In the genomic region with DNA sequence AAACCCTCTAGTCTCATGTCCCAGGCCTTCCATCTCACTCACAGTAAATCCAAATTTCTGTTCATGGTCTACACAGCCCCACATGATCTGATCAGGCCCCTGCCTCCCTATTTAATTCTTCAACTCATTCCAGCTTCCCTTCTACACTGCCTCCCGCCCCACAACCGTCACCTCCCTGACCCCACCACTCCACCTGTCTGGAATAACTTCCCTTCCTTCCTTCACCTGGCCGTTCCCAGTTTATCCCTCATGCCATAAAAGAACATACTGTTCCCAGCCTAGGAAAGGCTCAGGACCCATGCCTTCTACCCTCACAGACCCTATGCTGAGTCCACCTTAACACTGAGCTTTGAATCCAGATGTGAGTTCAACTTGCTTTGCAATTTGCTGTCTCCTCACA, we compare ENCODE assay signal across 22 cellular contexts. TPM values are rescaled to one million over a fixed set of nuclear protein-coding genes. Genes with fewer than 3 reads are reported as not detected.
DNase-seq lines count a peak whose midpoint lies in the region; ATAC-seq, FAIRE-seq and TF ChIP-seq lines count a peak whose summit lies in the region.
"Had no signal": no experiment of that assay in that cellular context is flagged by ENCODE, and none has a peak within 500 bp of the region (broad histone marks: within the 10 kb centered on the region; RNA-seq: fewer than 3 reads in every experiment).

No MANE protein-coding gene starts in this region.

- H2BK12ac ChIP-seq in H1 (ENCODE audit: low read depth, low read length), result peak overlapping the region; percentile 84; the same call in 1 of the 2 replicates

- ATAC-seq in WTC11, result no peak
- peak; percentile 55 for ATAC-seq in mucosa of descending colon
- ATAC-seq in GM18873 (IDR thresholded peaks at IDR 0.05; ENCODE audit: low FRiP score, unreplicated experiment), result no peak
- ATAC-seq: HCT116 had no signal

- no peak for TF ChIP-seq POLR2A in H1 (IDR thresholded peaks at IDR 0.05; ENCODE audit: control extremely low read depth in 1 of 2, low read depth in 2 of 2, low read length in 2 of 2)

- H3K79me2 ChIP-seq in H1 (ENCODE audit: control insufficient read depth in 1 of 2, insufficient read depth in 2 of 2, low read length in 2 of 2), result no peaks in the 10 kb centered on the region

- no peak overlapping the region for H2BK15ac ChIP-seq in H1 (ENCODE audit: low read length)

- intact Hi-C loops in mucosa of descending colon (cut with DNase I, micrococcal nuclease), result no loop called here

- no peak overlapping the region for H4K8ac ChIP-seq in H1 (ENCODE audit: extremely low read depth, insufficient read depth, low read length)

- no peaks in the 10 kb centered on the region for H3K27me3 ChIP-seq in BLaER1
- H3K27me3 ChIP-seq in H1 (replicated peaks in 1 of 4; ENCODE audit: control insufficient read depth in 3 of 4, extremely low read depth in 1 of 4, insufficient read depth in 3 of 4, low read length in 3 of 4), result no peaks in the 10 kb centered on the region

- H3K9me3 Mint-ChIP-seq in WTC11, result peaks cover 3% of the 10 kb centered on the region
- H3K9me3 Mint-ChIP-seq: CD14-positive monocyte; CD4-positive, alpha-beta T cell; CD8-positive, alpha-beta memory T cell had no signal

- FAIRE-seq in H1 (lab: Jason Lieb, UNC), result no peak
- FAIRE-seq: A204.1, G401.6, GM12892 had no signal

- no peaks in the 10 kb centered on the region for H3K79me1 ChIP-seq in H1 (ENCODE audit: low read depth, low read length)

- H3K23me2 ChIP-seq in H1 (ENCODE audit: low read depth, low read length), result no peaks in the 10 kb centered on the region

- TF ChIP-seq CTCF in WTC11 (IDR thresholded peaks at IDR 0.05) (no peak), H1 (IDR thresholded peaks at IDR 0.05; ENCODE audit: control extremely low read depth in 1 of 3, insufficient read depth in 1 of 3, low read depth in 1 of 3, low read length in 3 of 3) (no peak), mucosa of descending colon (IDR thresholded peaks at IDR 0.05) (no peak)

- H3K9ac ChIP-seq in BLaER1, result no peak overlapping the region
- no peak overlapping the region for H3K9ac ChIP-seq in H1 (replicated peaks in 1 of 4; ENCODE audit: extremely low read depth in 1 of 4, low read depth in 3 of 4, low read length in 3 of 4)
- H3K9ac ChIP-seq: BLaER1 treated with 17β-estradiol and CSF1 and Interleukin-3, amounts not matched to agents 10 nM and 100 nM had no signal

- peaks cover 13% of the 10 kb centered on the region for H3K4me1 ChIP-seq in BLaER1
- peaks cover 9 to 26% (median 20%) of the 10 kb centered on the region in 4 experiments for H3K4me1 ChIP-seq in H1 (replicated peaks in 1 of 4; ENCODE audit: control insufficient read depth in 3 of 4, insufficient read depth in 4 of 4, low read length in 3 of 4)
- H3K4me1 ChIP-seq in mucosa of descending colon (ENCODE audit: low read depth), result no peaks in the 10 kb centered on the region

- no peak overlapping the region for H3K56ac ChIP-seq in H1 (replicated peaks; ENCODE audit: insufficient read length, low read depth, low read length)

- no peak overlapping the region for H2BK5ac ChIP-seq in H1 (ENCODE audit: low read depth, low read length)

- H3K4me2 ChIP-seq in BLaER1 (peak overlapping the region; percentile 41; the same call in 1 of the 2 replicates), H1 (ENCODE audit: insufficient read depth in 1 of 2, low read depth in 2 of 2, low read length in 2 of 2) (no peak overlapping the region)

- H2AFZ ChIP-seq in H1 (ENCODE audit: low read length), result no peak overlapping the region

- H3K27me3 Mint-ChIP-seq in WTC11 (ENCODE audit: low read depth), result no peaks in the 10 kb centered on the region
- H3K27me3 Mint-ChIP-seq: CD4-positive, alpha-beta T cell had no signal

- peak overlapping the region; percentile 49; the same call in 1 of the 2 replicates for H3K27ac Mint-ChIP-seq in WTC11
- H3K27ac Mint-ChIP-seq: B cell; CD14-positive monocyte; CD4-positive, alpha-beta T cell had no signal

- H3K36me3 Mint-ChIP-seq in WTC11, result no peaks in the 10 kb centered on the region
- H3K36me3 Mint-ChIP-seq: CD14-positive monocyte; CD8-positive, alpha-beta memory T cell had no signal

- H3K9me3 ChIP-seq in BLaER1 (no peaks in the 10 kb centered on the region), H1 (ENCODE audit: insufficient read depth in 2 of 2, low read depth in 1 of 2, low read length in 1 of 2) (no peaks in the 10 kb centered on the region), mucosa of descending colon (no peaks in the 10 kb centered on the region)
- H3K9me3 ChIP-seq: BLaER1 treated with 17β-estradiol and CSF1 and Interleukin-3, amounts not matched to agents 10 nM and 100 nM had no signal

- H3K14ac ChIP-seq in H1 (ENCODE audit: insufficient read length), result no peak overlapping the region

- H4K5ac ChIP-seq in H1 (ENCODE audit: insufficient read length, low read depth, low read length), result no peak overlapping the region

- no peaks in the 10 kb centered on the region for H4K20me1 ChIP-seq in BLaER1
- H4K20me1 ChIP-seq in H1 (replicated peaks in 1 of 2; ENCODE audit: control insufficient read depth in 1 of 2, insufficient read depth in 2 of 2, low read length in 2 of 2), result no peaks in the 10 kb centered on the region
- H4K20me1 ChIP-seq: BLaER1 treated with 17β-estradiol and CSF1 and Interleukin-3, amounts not matched to agents 10 nM and 100 nM had no signal

- H3K4me1 Mint-ChIP-seq in WTC11, result peaks cover 45% of the 10 kb centered on the region
- H3K4me1 Mint-ChIP-seq: B cell; CD8-positive, alpha-beta memory T cell had no signal

- TF ChIP-seq RAD21 in H1 (IDR thresholded peaks at IDR 0.05 in 1 of 2, conservative IDR thresholded peaks at IDR 0.05 in 1 of 2; ENCODE audit: low read depth in 2 of 2, low read length in 2 of 2), result no peak

- H3K23ac ChIP-seq in H1 (ENCODE audit: insufficient read length), result no peak overlapping the region

- H3K27ac ChIP-seq in BLaER1 (no peak overlapping the region), H1 (ENCODE audit: low read depth, low read length) (no peak overlapping the region)
- H3K27ac ChIP-seq: 22Rv1; BLaER1 treated with 17β-estradiol and CSF1 and Interleukin-3, amounts not matched to agents 10 nM and 100 nM had no signal

- H2AK5ac ChIP-seq in H1 (ENCODE audit: low read depth, low read length), result no peak overlapping the region

- H3K4ac ChIP-seq in H1 (replicated peaks; ENCODE audit: insufficient read length, low read depth, low read length), result no peak overlapping the region

- H2BK120ac ChIP-seq in H1 (replicated peaks; ENCODE audit: low read depth, low read length), result no peak overlapping the region

- no peak overlapping the region for H3K4me3 Mint-ChIP-seq in WTC11
- H3K4me3 Mint-ChIP-seq: B cell; CD14-positive monocyte; CD4-positive, alpha-beta T cell had no signal

- DNase-seq in WTC11 (ENCODE audit: low spot score) (no peak), H1 (ENCODE audit: low read depth in 1 of 2, low spot score in 2 of 2) (no peak), mucosa of descending colon (no peak), DMS79 (lab: John Stamatoyannopoulos, UW) (no peak), iPS-NIHi11 (ENCODE audit: low spot score) (no peak)
- DNase-seq: Calu3; CD4-positive, alpha-beta T cell; CD8-positive, alpha-beta memory T cell; DMS53; DND-41; GOT3; H7 had no signal

- WGBS in H1 (ENCODE audit: extremely low coverage in 1 of 2, insufficient coverage in 1 of 2, insufficient read length in 1 of 2, insufficient replicate concordance in 2 of 2, low coverage in 1 of 2, low lambda C conversion rate in 2 of 2, missing lambda C conversion rate in 1 of 2), 2 experiments, result 88% methylated on average over 3 of the region's 3 CpGs; no CpG with 5 or more reads in 1 of the 2 experiments

- H3K36me3 ChIP-seq in BLaER1 (no peaks in the 10 kb centered on the region), H1 (ENCODE audit: control insufficient read depth in 2 of 4, insufficient read depth in 4 of 4, low read length in 3 of 4) (no peaks in the 10 kb centered on the region), mucosa of descending colon (ENCODE audit: low read depth) (no peaks in the 10 kb centered on the region)
- H3K36me3 ChIP-seq: BLaER1 treated with 17β-estradiol and CSF1 and Interleukin-3, amounts not matched to agents 10 nM and 100 nM had no signal

- no peak for TF ChIP-seq EP300 in H1 (IDR thresholded peaks at IDR 0.05; ENCODE audit: borderline replicate concordance in 1 of 2, low read depth in 2 of 2, low read length in 2 of 2)

- H3K18ac ChIP-seq in H1 (ENCODE audit: extremely low read depth, low read length), result no peak overlapping the region; the same call in 1 of the 2 replicates

- H3K4me3 ChIP-seq in BLaER1 (no peak overlapping the region), H1 (ENCODE audit: extremely low read depth in 1 of 4, insufficient read depth in 2 of 4, low read depth in 3 of 4, low read length in 4 of 4) (no peak overlapping the region), mucosa of descending colon (no peak overlapping the region)
- H3K4me3 ChIP-seq: BLaER1 treated with 17β-estradiol and CSF1 and Interleukin-3, amounts not matched to agents 10 nM and 100 nM had no signal

- POLR2A ChIA-PET in WTC11 (lab: Charles Lee) (no interaction called here), H1 (lab: Charles Lee; ENCODE audit: partially characterized antibody) (interaction anchor here (1.3 kb wide), 1 partner anchor 84 kb away, joined by 3 read pairs; no protein-coding TSS in a partner anchor)

- CTCF ChIA-PET in WTC11 (lab: Charles Lee), result interaction anchor here (0.7 kb wide), 1 partner anchor 43 kb away, joined by 3 read pairs; no protein-coding TSS in a partner anchor
- CTCF ChIA-PET in H1 (lab: Charles Lee; ENCODE audit: partially characterized antibody), result no interaction called here

- H4K91ac ChIP-seq in H1 (replicated peaks; ENCODE audit: insufficient read length, low read length), result peak overlapping the region; percentile 56

- H2BK20ac ChIP-seq in H1 (ENCODE audit: low read length), result no peak overlapping the region; the same call in 1 of the 2 replicates

TF ChIP-seq in WTC11, 78 proteins besides CTCF, POLR2A, EP300 and RAD21 (continues in another document):
- TF ChIP-seq ZNF219 (CRISPR knock-in tag; IDR thresholded peaks at IDR 0.05; ENCODE audit: borderline replicate concordance), result no peak

TF ChIP-seq in H1, 55 proteins besides CTCF, POLR2A, EP300 and RAD21 (continues in another document):
- TF ChIP-seq, protein P1, sequence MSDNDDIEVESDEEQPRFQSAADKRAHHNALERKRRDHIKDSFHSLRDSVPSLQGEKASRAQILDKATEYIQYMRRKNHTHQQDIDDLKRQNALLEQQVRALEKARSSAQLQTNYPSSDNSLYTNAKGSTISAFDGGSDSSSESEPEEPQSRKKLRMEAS (IDR thresholded peaks at IDR 0.05), result no peak
- TF ChIP-seq POU5F1 (IDR thresholded peaks at IDR 0.05; ENCODE audit: low read depth, low read length), result no peak

RNA-seq across cellular contexts. Expression of a gene that starts 6.8 kb away (rescaled TPM):
- total RNA-seq in WTC11 (2021) (9.4 to 10.5 TPM (median 9.6 TPM) in 3 replicates), mucosa of descending colon (10 to 100 TPM; 12.3 to 48.0 (median 15.6) TPM)
- 6.6 and 8.5 TPM in 2 replicates for total RNA-seq in H1 (2021; fragmentation: NEBNext Ultra II Directional; extraction: Animal tissue kit (Norgen Biotek cat#: 25700))
- 8.0 and 12.1 TPM in 2 replicates for polyA plus RNA-seq in H1 (2011; rRNA removed)
- 11.3 TPM for polyA plus RNA-seq in H1 (2011; cell fraction: cytosol; rRNA removed)
- polyA plus RNA-seq in H1 (2011; cell fraction: nucleus; rRNA removed), result 25.1 TPM
- 6.4 to 8.1 TPM (median 7.9 TPM) in 4 replicates for polyA plus RNA-seq in H1 (2012, experiment 1 of 2)
- 4.8 TPM for polyA plus RNA-seq in H1 (2012, experiment 2 of 2)
- 5.3 TPM for polyA plus RNA-seq in H1 (2013, experiment 1 of 2)
- polyA plus RNA-seq in H1 (2013, experiment 2 of 2), result 5.3 TPM
- polyA minus RNA-seq in H1 (2011; rRNA and poly(A)+ RNA removed), result 7.2 and 9.6 TPM in 2 replicates
- polyA minus RNA-seq in H1 (2011; cell fraction: cytosol; rRNA and poly(A)+ RNA removed), result 3.2 TPM
- 18.3 TPM for polyA minus RNA-seq in H1 (2011; cell fraction: nucleus; rRNA and poly(A)+ RNA removed)
